23 cellular contexts compared by ENCODE assay signal in genomic region chr12:103672401-103673119, GRCh38.
DNase-seq lines count a peak whose midpoint lies in the region; ATAC-seq and TF ChIP-seq lines count a peak whose summit lies in the region.
"Had no signal": no experiment of that assay in that cellular context is flagged by ENCODE, and none has a peak within 500 bp of the region (broad histone marks: within the 10 kb centered on the region; RNA-seq: fewer than 3 reads in every experiment).

No MANE protein-coding gene starts in this region.

- H3K36me3 Mint-ChIP-seq in activated T-helper 17 cell treated with anti-CD3 and anti-CD28 coated beads, Interleukin-2, amount 50 U/mL, for 72 hours (ENCODE audit: low read depth) = no peaks in the 10 kb centered on the region
- H3K36me3 Mint-ChIP-seq: CD4-positive, CD25-positive, alpha-beta regulatory T cell had no signal

- H3K4me3 ChIP-seq in transverse colon = no peak overlapping the region
- H3K4me3 ChIP-seq: coronary artery, HAP-1, left ventricle myocardium inferior, prostate gland had no signal

- peak overlapping the region; percentile 63 to 73 (median 69) for H3K27ac ChIP-seq in transverse colon
- H3K27ac ChIP-seq: coronary artery, KMS-11, left ventricle myocardium inferior, prostate gland had no signal

- in situ Hi-C loops in transverse colon (cut with MboI; ENCODE audit: low pct_ligation_motif_present in 1 of 4, low pct_unique_long_range_greater_than_20kb in 1 of 4, low sequenced_read_pairs in 3 of 4) = no loop called here

- H3K27me3 Mint-ChIP-seq in activated T-helper 17 cell treated with anti-CD3 and anti-CD28 coated beads, Interleukin-2, amount 50 U/mL, for 72 hours = peaks cover 3% of the 10 kb centered on the region

- WGBS in transverse colon (ENCODE audit: low coverage in 1 of 2), 2 donors = 52 to 62% methylated on average over 7 to 10 of the region's 10 CpGs

- H3K4me3 Mint-ChIP-seq in activated T-helper 17 cell treated with anti-CD3 and anti-CD28 coated beads, Interleukin-2, amount 50 U/mL, for 72 hours = no peak overlapping the region
- H3K4me3 Mint-ChIP-seq: CD4-positive, CD25-positive, alpha-beta regulatory T cell had no signal

- H3K27ac Mint-ChIP-seq in activated T-helper 17 cell treated with anti-CD3 and anti-CD28 coated beads, Interleukin-2, amount 50 U/mL, for 72 hours = no peak overlapping the region

- no peaks in the 10 kb centered on the region for H3K9me3 ChIP-seq in transverse colon
- H3K9me3 ChIP-seq: HAP-1, left ventricle myocardium inferior, prostate gland had no signal

- intact Hi-C loops in transverse colon (cut with DNase I; ENCODE audit: low total_unique reads) = no loop called here

- TF ChIP-seq CTCF in transverse colon (IDR thresholded peaks at IDR 0.05) = no peak

- peaks cover 4 to 55% (median 24%) of the 10 kb centered on the region in 4 donors for H3K4me1 ChIP-seq in transverse colon
- H3K4me1 ChIP-seq: HAP-1, left ventricle myocardium inferior, prostate gland had no signal

- no peaks in the 10 kb centered on the region for H3K4me1 Mint-ChIP-seq in activated T-helper 17 cell treated with anti-CD3 and anti-CD28 coated beads, Interleukin-2, amount 50 U/mL, for 72 hours
- H3K4me1 Mint-ChIP-seq: CD4-positive, CD25-positive, alpha-beta regulatory T cell had no signal

- no peaks in the 10 kb centered on the region for H3K9me3 Mint-ChIP-seq in activated T-helper 17 cell treated with anti-CD3 and anti-CD28 coated beads, Interleukin-2, amount 50 U/mL, for 72 hours
- H3K9me3 Mint-ChIP-seq: CD4-positive, CD25-positive, alpha-beta regulatory T cell had no signal

- no peaks in the 10 kb centered on the region for H3K36me3 ChIP-seq in transverse colon
- H3K36me3 ChIP-seq: HAP-1, left ventricle myocardium inferior, prostate gland had no signal

- no peak for TF ChIP-seq POLR2A in transverse colon (IDR thresholded peaks at IDR 0.05)

- no peaks in the 10 kb centered on the region for H3K27me3 ChIP-seq in transverse colon

- peak; percentile 33 for ATAC-seq in left lobe of liver
- ATAC-seq in activated T-helper 17 cell treated with anti-CD3 and anti-CD28 coated beads, Interleukin-2, amount 50 U/mL, for 72 hours (replicated peaks) = no peak

- TF ChIP-seq EP300 in transverse colon (IDR thresholded peaks at IDR 0.05; ENCODE audit: low read depth) = no peak

- DNase-seq in HT-29 (ENCODE audit: low spot score) = peak; percentile 58
- DNase-seq in amniotic epithelial cell (ENCODE audit: low read depth) = peak; percentile 24
- no peak for DNase-seq in left lobe of liver (ENCODE audit: low spot score)
- DNase-seq in transverse colon = peak; percentile 27
- no peak for DNase-seq in activated CD4-positive, alpha-beta T cell treated with anti-CD3 and anti-CD28 coated beads, Interleukin-2, amount 50 U/mL, for 1 hour
- no peak for DNase-seq in foreskin melanocyte
- DNase-seq in stimulated activated naive CD4-positive, alpha-beta T cell treated with Interleukin-2 at 50 U/mL for 16 hours (lab: John Stamatoyannopoulos, UW) = no peak
- DNase-seq: activated CD4-positive, alpha-beta T cell treated with anti-CD3 and anti-CD28 coated beads, Interleukin-2, amount 50 U/mL, for 48 hours; activated effector memory CD4-positive, alpha-beta T cell treated with Interleukin-2 at 50 U/mL for 16 hours; CD4-positive, CD25-positive, alpha-beta regulatory T cell; DMS153; head of caudate nucleus; left ventricle myocardium inferior; midbrain; NCI-H1105 treated with DMSO at 0.1 percent for 48 hours; NCI-H510A treated with DMSO at 0.1 percent for 48 hours; stimulated activated CD4-positive, alpha-beta T cell treated with anti-CD3 and anti-CD28 coated beads, Interleukin-1b, Interleukin-23, amount 100 ng/mL, for 48 hours; T-helper 2 cell had no signal

Comparison
In these comparisons a context has a peak if more than half of its experiments do, and no peak if none do; other contexts are left out.
1. DNase-seq: peak in HT-29 (single experiment), amniotic epithelial cell (single experiment) and transverse colon (single experiment); none in left lobe of liver (single experiment), activated CD4-positive, alpha-beta T cell treated with anti-CD3 and anti-CD28 coated beads, Interleukin-2, amount 50 U/mL, for 1 hour (single experiment), foreskin melanocyte (single experiment) and stimulated activated naive CD4-positive, alpha-beta T cell treated with Interleukin-2 at 50 U/mL for 16 hours (single experiment).